Comparison of ENCODE assay signal across 8 cellular contexts in the genomic region with DNA sequence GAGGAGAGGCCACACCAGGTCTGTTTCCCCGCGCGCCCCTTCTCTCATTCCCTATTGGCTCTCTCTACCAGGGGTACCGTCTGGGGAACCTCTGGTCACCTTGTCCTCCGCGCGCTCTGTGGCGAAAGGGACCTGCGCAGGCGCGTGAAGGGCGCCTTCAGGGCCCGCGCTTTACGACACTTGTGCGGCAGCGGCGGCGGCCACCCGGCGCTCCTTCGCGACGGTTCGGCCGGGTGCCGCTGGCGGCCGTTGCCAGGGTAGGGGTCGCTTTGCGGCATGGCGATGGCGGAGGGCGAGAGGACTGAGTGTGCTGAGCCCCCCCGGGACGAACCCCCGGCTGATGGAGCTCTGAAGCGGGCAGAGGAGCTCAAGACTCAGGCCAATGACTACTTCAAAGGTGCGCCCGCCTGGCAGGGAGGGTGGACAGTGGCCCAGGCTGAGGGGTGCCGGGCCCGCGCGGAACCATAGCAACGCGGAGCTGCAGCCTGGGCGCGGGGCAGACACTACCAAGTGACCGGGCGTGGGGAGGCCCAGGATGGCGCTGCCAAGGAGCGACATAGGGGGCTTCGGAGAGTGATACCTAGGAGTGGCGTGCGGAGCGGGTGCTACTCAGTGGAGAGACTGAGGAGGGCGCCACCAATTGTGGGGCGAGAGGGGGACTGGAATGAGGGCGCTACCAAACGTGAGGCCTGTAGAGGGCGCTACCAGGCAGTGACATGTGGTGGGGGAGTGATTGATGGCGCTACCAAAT. TPM values are rescaled to one million over a fixed set of nuclear protein-coding genes. Genes with fewer than 3 reads are reported as not detected.
DNase-seq lines count a peak whose midpoint lies in the region; ATAC-seq and TF ChIP-seq lines count a peak whose summit lies in the region.

A gene with protein sequence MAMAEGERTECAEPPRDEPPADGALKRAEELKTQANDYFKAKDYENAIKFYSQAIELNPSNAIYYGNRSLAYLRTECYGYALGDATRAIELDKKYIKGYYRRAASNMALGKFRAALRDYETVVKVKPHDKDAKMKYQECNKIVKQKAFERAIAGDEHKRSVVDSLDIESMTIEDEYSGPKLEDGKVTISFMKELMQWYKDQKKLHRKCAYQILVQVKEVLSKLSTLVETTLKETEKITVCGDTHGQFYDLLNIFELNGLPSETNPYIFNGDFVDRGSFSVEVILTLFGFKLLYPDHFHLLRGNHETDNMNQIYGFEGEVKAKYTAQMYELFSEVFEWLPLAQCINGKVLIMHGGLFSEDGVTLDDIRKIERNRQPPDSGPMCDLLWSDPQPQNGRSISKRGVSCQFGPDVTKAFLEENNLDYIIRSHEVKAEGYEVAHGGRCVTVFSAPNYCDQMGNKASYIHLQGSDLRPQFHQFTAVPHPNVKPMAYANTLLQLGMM (plus strand): TSS at position 267 of the 751 bp plus-strand sequence. CDS start 10 bp downstream, at position 277.

- H3K4me1 ChIP-seq in parathyroid adenoma (peaks cover 10% of the 10 kb centered on the region), tibial artery (peaks cover 6 to 54% (median 46%) of the 10 kb centered on the region in 4 donors)

- intact Hi-C loops in Right ventricle myocardium superior (cut with DNase I) (loop anchor here (5.0 kb wide), 2 partner anchors 45 to 65 kb away; no protein-coding TSS in a partner anchor), tibial artery (cut with DNase I; ENCODE audit: low total_unique reads) (loop anchor here (10.0 kb wide), 1 partner anchor 62 kb away; no protein-coding TSS in a partner anchor)

- H3K9ac ChIP-seq in parathyroid adenoma: peak within 1 kb of the TSS; percentile 98

- peak; percentile 54 for ATAC-seq in HG02610 (IDR thresholded peaks at IDR 0.05; ENCODE audit: unreplicated experiment)
- peak; percentile 85 for ATAC-seq in Right ventricle myocardium superior (ENCODE audit: poor library complexity)

- H3K4me2 ChIP-seq in parathyroid adenoma (ENCODE audit: low read length): peak within 1 kb of the TSS; percentile 99

- H3K27ac ChIP-seq in parathyroid adenoma (peak within 1 kb of the TSS; percentile 76), tibial artery (peak within 1 kb of the TSS; percentile 76 to 77)

- H3K4me3 ChIP-seq in GM08714 (ENCODE audit: low read length) (peak within 1 kb of the TSS; percentile 86), parathyroid adenoma (ENCODE audit: low read depth, low read length) (peak within 1 kb of the TSS; percentile 98), tibial artery (peak within 1 kb of the TSS; percentile 71 to 90)

- TF ChIP-seq CTCF in parathyroid adenoma (IDR thresholded peaks at IDR 0.05) (peak; percentile 72), tibial artery (IDR thresholded peaks at IDR 0.05) (peak; percentile 53 to 68)

- H3K36me3 ChIP-seq in parathyroid adenoma (ENCODE audit: control insufficient read depth, insufficient read depth, low read length): no peaks in the 10 kb centered on the region
- H3K36me3 ChIP-seq in tibial artery: no peaks in the 10 kb centered on the region

- H3K9me3 ChIP-seq in parathyroid adenoma (ENCODE audit: control insufficient read depth, low read length) (no peaks in the 10 kb centered on the region), tibial artery (no peaks in the 10 kb centered on the region)

- H3K27me3 ChIP-seq in parathyroid adenoma (ENCODE audit: control insufficient read depth, insufficient read depth, low read length) (no peaks in the 10 kb centered on the region), tibial artery (no peaks in the 10 kb centered on the region)

- peaks cover 36% of the 10 kb centered on the region for H3K79me2 ChIP-seq in parathyroid adenoma

- peak within 1 kb of the TSS; percentile 96 for H2AFZ ChIP-seq in parathyroid adenoma

- DNase-seq in NCI-H128 (lab: John Stamatoyannopoulos, UW; ENCODE audit: unreplicated experiment) (peak; percentile 88), SW 1271 (lab: John Stamatoyannopoulos, UW) (peak; percentile 70 to 83), Right ventricle myocardium superior (peak; percentile 96), tibial artery (peak; percentile 86 to 94)
- peak; percentile 70 for DNase-seq in activated naive CD8-positive, alpha-beta T cell treated with anti-CD3 and anti-CD28 coated beads, Interleukin-2, amount 50 U/mL, for 16 hours (ENCODE audit: low read depth, low spot score)

RNA-seq across cellular contexts. Expression of the gene that starts here (rescaled TPM):
- 69.5 TPM for total RNA-seq in Right ventricle myocardium superior

Comparison
In these comparisons a context has a peak if more than half of its experiments do, and no peak if none do; other contexts are left out.
1. Peak in every context shown above with its lines: DNase-seq, ATAC-seq, H3K4me3 ChIP-seq and H3K27ac ChIP-seq.